ENCODE assay signal across 8 cellular contexts in the genomic region with DNA sequence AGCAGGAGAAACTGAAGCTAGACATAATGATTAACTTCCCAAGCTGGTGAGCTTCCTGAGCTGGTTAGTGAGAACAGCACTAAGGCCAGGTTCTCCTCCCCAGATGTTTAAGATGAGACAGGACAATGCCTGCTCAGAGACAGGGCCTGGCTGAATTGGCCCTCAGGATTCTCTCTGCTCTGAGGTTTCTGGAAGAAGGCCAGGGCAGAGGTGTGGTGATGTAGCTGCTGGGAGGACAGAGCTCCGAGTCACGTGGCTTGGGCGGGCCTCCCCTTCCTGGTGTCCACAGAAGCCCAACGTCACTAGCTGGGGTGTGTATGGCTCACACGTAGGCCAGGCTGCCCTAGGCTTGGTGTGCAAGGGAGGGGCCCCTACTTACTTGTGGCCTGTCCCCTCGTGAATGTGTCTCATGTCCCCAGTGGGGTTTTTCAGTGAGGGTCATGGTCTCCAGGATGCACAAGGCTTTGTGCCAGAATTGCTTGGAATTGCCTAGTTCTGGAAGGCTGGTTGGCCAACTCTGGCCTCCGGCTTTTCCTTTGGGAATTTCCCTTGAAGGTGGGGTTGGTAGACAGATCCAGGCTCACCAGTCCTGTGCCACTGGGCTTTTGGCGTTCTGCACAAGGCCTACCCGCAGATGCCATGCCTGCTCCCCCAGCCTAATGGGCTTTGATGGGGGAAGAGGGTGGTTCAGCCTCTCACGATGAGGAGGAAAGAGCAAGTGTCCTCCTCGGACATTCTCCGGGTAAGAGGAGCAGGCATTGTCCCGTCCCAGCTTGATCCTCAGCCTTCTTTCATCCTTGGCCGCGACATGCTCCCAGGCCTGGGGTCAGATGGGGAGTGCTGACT. TPM values are rescaled to one million over a fixed set of nuclear protein-coding genes. Genes with fewer than 3 reads are reported as not detected.
A peak's percentile ranks its signal among the peaks of the same experiment; 100 is the strongest.
DNase-seq lines count a peak whose midpoint lies in the region; ATAC-seq and TF ChIP-seq lines count a peak whose summit lies in the region.

No MANE protein-coding gene starts in this region.

- H3K4me3 ChIP-seq in esophagus (ENCODE audit: low read depth in 1 of 2, low read length in 2 of 2), result no peak overlapping the region

- no peak overlapping the region for H2BK20ac ChIP-seq in H9 (ENCODE audit: low read depth, low read length, poor library complexity, severe bottlenecking)

- H2BK120ac ChIP-seq in H9 (ENCODE audit: low read depth, low read length, poor library complexity, severe bottlenecking), result no peak overlapping the region

- H3K36me3 ChIP-seq in esophagus (ENCODE audit: control insufficient read depth in 2 of 2, insufficient read depth in 2 of 2, low read length in 1 of 2), result no peaks in the 10 kb centered on the region

- H3K79me2 ChIP-seq in H9 (ENCODE audit: insufficient read depth, low read length), result no peaks in the 10 kb centered on the region

- H3K4me1 ChIP-seq in esophagus (ENCODE audit: control insufficient read depth in 2 of 2, insufficient read depth in 2 of 2, low read length in 1 of 2) (peaks cover 19 to 44% of the 10 kb centered on the region in 2 donors), H9 (ENCODE audit: insufficient read depth, low read length) (no peaks in the 10 kb centered on the region)

- no peak overlapping the region for H2AK5ac ChIP-seq in H9 (ENCODE audit: insufficient read length, low read length)

- peak; percentile 53 for ATAC-seq in HG03280 (IDR thresholded peaks at IDR 0.05; ENCODE audit: unreplicated experiment)

- H3K27me3 ChIP-seq in esophagus (ENCODE audit: control insufficient read depth in 1 of 2, insufficient read depth in 2 of 2, low read length in 2 of 2), result no peaks in the 10 kb centered on the region
- peaks cover 8% of the 10 kb centered on the region; the same call in 1 of the 2 replicates for H3K27me3 ChIP-seq in H9 (ENCODE audit: insufficient read depth, low read length)

- WGBS in esophagus, 2 donors, result 49 to 59% methylated on average over 15 of the region's 15 CpGs
- no CpG with 5 or more reads among the region's 15 CpGs for WGBS in H9 (ENCODE audit: extremely low coverage, insufficient read length, low lambda C conversion rate)

- DNase-seq in CD14-positive monocyte (ENCODE audit: low spot score), result peak; percentile 100
- DNase-seq in GM19240 (ENCODE audit: insufficient read length, low spot score), result peak; percentile 43
- peak; percentile 31 for DNase-seq in pons (ENCODE audit: low spot score)
- DNase-seq in H9, result no peak
- DNase-seq in NCI-H2081 treated with DMSO at 0.1 percent for 48 hours (lab: John Stamatoyannopoulos, UW), result no peak

- no peak for TF ChIP-seq CTCF in CD14-positive monocyte (IDR thresholded peaks at IDR 0.05)
- no peak for TF ChIP-seq CTCF in H9 (conservative IDR thresholded peaks at IDR 0.05)

- H4K5ac ChIP-seq in H9 (ENCODE audit: insufficient read length, low read depth, low read length), result no peak overlapping the region

- H2BK15ac ChIP-seq in H9 (ENCODE audit: low read depth, low read length), result no peak overlapping the region

- H3K27me3 Mint-ChIP-seq in CD14-positive monocyte (ENCODE audit: low read depth in 3 of 3), result no peaks in the 10 kb centered on the region
- peaks cover 12% of the 10 kb centered on the region for H3K27me3 Mint-ChIP-seq in T-helper 1 cell treated with Interleukin-12 subunit alpha and Interleukin-12 subunit beta and Interleukin-4 antibody, amounts not matched to agents 30 μg/mL and 1 μg/mL, for 36 hours (ENCODE audit: low read depth)
- peaks cover 44% of the 10 kb centered on the region for H3K27me3 Mint-ChIP-seq in H9 (ENCODE audit: low read depth)

- H3K27ac Mint-ChIP-seq in CD14-positive monocyte (peak overlapping the region; percentile 98 to 100 (median 99)), H9 (no peak overlapping the region)
- peak overlapping the region; percentile 66 for H3K27ac Mint-ChIP-seq in T-helper 1 cell treated with Interleukin-12 subunit alpha and Interleukin-12 subunit beta and Interleukin-4 antibody, amounts not matched to agents 30 μg/mL and 1 μg/mL, for 36 hours

- no peak overlapping the region for H2BK5ac ChIP-seq in H9 (ENCODE audit: insufficient read length, low read length)

- H3K27ac ChIP-seq in esophagus (ENCODE audit: low read depth in 2 of 2, low read length in 1 of 2), result peak overlapping the region; percentile 81 to 96
- H3K27ac ChIP-seq in H9 (ENCODE audit: insufficient read length, low read depth, low read length), result no peak overlapping the region

- H3K4me1 Mint-ChIP-seq in CD14-positive monocyte, result peaks cover 87% of the 10 kb centered on the region
- peaks cover 56% of the 10 kb centered on the region for H3K4me1 Mint-ChIP-seq in T-helper 1 cell treated with Interleukin-12 subunit alpha and Interleukin-12 subunit beta and Interleukin-4 antibody, amounts not matched to agents 30 μg/mL and 1 μg/mL, for 36 hours (ENCODE audit: low read depth)
- peaks cover 9 to 11% of the 10 kb centered on the region in 2 experiments for H3K4me1 Mint-ChIP-seq in H9

- H3K4me2 ChIP-seq in H9 (ENCODE audit: insufficient read depth, insufficient read length, low read length), result no peak overlapping the region

- no peak overlapping the region for H4K8ac ChIP-seq in H9 (replicated peaks; ENCODE audit: insufficient read length, low read depth, low read length)

- no peak overlapping the region for H3K14ac ChIP-seq in H9 (ENCODE audit: insufficient read depth, low read length)

- no peak overlapping the region for H3K9ac ChIP-seq in H9 (ENCODE audit: extremely low read depth, insufficient read length, low read length)

- H3K4me3 Mint-ChIP-seq in CD14-positive monocyte (peak overlapping the region; percentile 95 to 99), H9 (no peak overlapping the region)
- H3K4me3 Mint-ChIP-seq in T-helper 1 cell treated with Interleukin-12 subunit alpha and Interleukin-12 subunit beta and Interleukin-4 antibody, amounts not matched to agents 30 μg/mL and 1 μg/mL, for 36 hours, result peak overlapping the region; percentile 22

- H3T11ph ChIP-seq in H9 (ENCODE audit: low read length), result no peak overlapping the region

- H4K20me1 ChIP-seq in H9 (ENCODE audit: control insufficient read depth, insufficient read depth, insufficient read length), result no peaks in the 10 kb centered on the region

- no peak overlapping the region for H3K23ac ChIP-seq in H9 (ENCODE audit: insufficient read length, low read depth, low read length)

- H3K56ac ChIP-seq in H9 (ENCODE audit: insufficient read length, low read depth, low read length), result no peak overlapping the region

- H3K9me3 Mint-ChIP-seq in CD14-positive monocyte (no peaks in the 10 kb centered on the region), H9 (no peaks in the 10 kb centered on the region; a peak in 2 of 5 replicates)
- peaks cover 7% of the 10 kb centered on the region for H3K9me3 Mint-ChIP-seq in T-helper 1 cell treated with Interleukin-12 subunit alpha and Interleukin-12 subunit beta and Interleukin-4 antibody, amounts not matched to agents 30 μg/mL and 1 μg/mL, for 36 hours

- H3K79me1 ChIP-seq in H9 (ENCODE audit: insufficient read depth, low read depth, low read length, poor library complexity, severe bottlenecking), result no peaks in the 10 kb centered on the region

- intact Hi-C loops in CD14-positive monocyte (cut with micrococcal nuclease), result loop anchor here (5.0 to 10.0 kb wide), 2 partner anchors 46 to 422 kb away; a partner anchor contains a TSS

- H3K9me3 ChIP-seq in esophagus (ENCODE audit: control insufficient read depth in 2 of 2, insufficient read depth in 1 of 2, low read depth in 1 of 2, low read length in 1 of 2), result peaks cover 0 to 3% of the 10 kb centered on the region in 2 donors
- no peaks in the 10 kb centered on the region for H3K9me3 ChIP-seq in H9 (ENCODE audit: control insufficient read depth, low read depth, low read length)

- no peak overlapping the region for H3K4ac ChIP-seq in H9 (ENCODE audit: low read depth, low read length)

- H4K91ac ChIP-seq in H9 (ENCODE audit: insufficient read length, low read depth, low read length), result no peak overlapping the region

- no peak overlapping the region for H2BK12ac ChIP-seq in H9 (ENCODE audit: insufficient read length, low read depth, low read length)

- H2AFZ ChIP-seq in H9 (ENCODE audit: low read length), result no peak overlapping the region

- H3K36me3 Mint-ChIP-seq in CD14-positive monocyte, result peaks cover 39 to 55% of the 10 kb centered on the region in 2 donors
- H3K36me3 Mint-ChIP-seq in T-helper 1 cell treated with Interleukin-12 subunit alpha and Interleukin-12 subunit beta and Interleukin-4 antibody, amounts not matched to agents 30 μg/mL and 1 μg/mL, for 36 hours (ENCODE audit: low read depth), result peaks cover 23% of the 10 kb centered on the region
- no peaks in the 10 kb centered on the region for H3K36me3 Mint-ChIP-seq in H9 (ENCODE audit: insufficient read depth in 1 of 3, low read depth in 3 of 3)

- H3K18ac ChIP-seq in H9 (ENCODE audit: insufficient read length, low read depth, low read length), result no peak overlapping the region

- peaks cover 6% of the 10 kb centered on the region for H3K23me2 ChIP-seq in H9 (ENCODE audit: insufficient read length, low read depth, low read length, poor library complexity, severe bottlenecking)

RNA-seq across cellular contexts. Expression of a gene that starts 3.4 kb away (rescaled TPM):
- polyA plus RNA-seq in CD14-positive monocyte (10 to 100 TPM; 18.5 to 29.7 TPM), esophagus (10 to 100 TPM in 1 of 2 donors, 1 to 10 TPM in 1; 6.2 to 11.0 TPM)
- total RNA-seq in H9 (2021), result 0.17 and 0.26 TPM in 2 replicates

RNA-seq across cellular contexts. Expression of a gene that starts 15.7 kb away (rescaled TPM):
- 10 to 100 TPM; 51.0 to 83.2 TPM for polyA plus RNA-seq in CD14-positive monocyte
- under 1 TPM; 0.43 to 0.75 TPM for polyA plus RNA-seq in esophagus
- not detected in 2 replicates for total RNA-seq in H9 (2021)

RNA-seq across cellular contexts. Expression of a gene that starts 45.1 kb away (rescaled TPM):
- polyA plus RNA-seq in CD14-positive monocyte, result 10 to 100 TPM; 35.9 to 57.9 TPM
- 10 to 100 TPM; 11.6 to 12.1 TPM for polyA plus RNA-seq in esophagus
- total RNA-seq in H9 (2021), result 12.5 and 13.3 TPM in 2 replicates

Comparison
In these comparisons a context has a peak if more than half of its experiments do, and no peak if none do; other contexts are left out.
1. DNase-seq: peak in CD14-positive monocyte (single experiment), GM19240 (single experiment) and pons (single experiment); none in H9 (single experiment) and NCI-H2081 treated with DMSO at 0.1 percent for 48 hours (single experiment).
2. H3K27ac Mint-ChIP-seq: peak in CD14-positive monocyte (7 of 7) and T-helper 1 cell treated with Interleukin-12 subunit alpha and Interleukin-12 subunit beta and Interleukin-4 antibody, amounts not matched to agents 30 μg/mL and 1 μg/mL, for 36 hours (single experiment); none in H9 (0 of 3).
3. H3K4me3 Mint-ChIP-seq: peak in CD14-positive monocyte (2 of 2) and T-helper 1 cell treated with Interleukin-12 subunit alpha and Interleukin-12 subunit beta and Interleukin-4 antibody, amounts not matched to agents 30 μg/mL and 1 μg/mL, for 36 hours (single experiment); none in H9 (0 of 2).
4. RNA of a gene that starts 15.7 kb away (polyA plus RNA-seq): 51.0 to 83.2 TPM in CD14-positive monocyte; 0.43 to 0.75 TPM in esophagus; every median in the first group is over 10 times any median in the second.